ENCODE assay signal across 22 cellular contexts in genomic region chr2:203890733-203891132, GRCh38. TPM values are rescaled to one million over a fixed set of nuclear protein-coding genes. Genes with fewer than 3 reads are reported as not detected.
DNase-seq lines count a peak whose midpoint lies in the region; ATAC-seq and TF ChIP-seq lines count a peak whose summit lies in the region.
"Had no signal": no experiment of that assay in that cellular context is flagged by ENCODE, and none has a peak within 500 bp of the region (broad histone marks: within the 10 kb centered on the region; RNA-seq: fewer than 3 reads in every experiment).

No MANE protein-coding gene starts in this region.

- POLR2A ChIA-PET in Caco-2 (lab: Charles Lee): no interaction called here

- H3K36me3 ChIP-seq in Caco-2 (ENCODE audit: control insufficient read depth, insufficient read depth, low read length): no peaks in the 10 kb centered on the region
- H3K36me3 ChIP-seq: BE2C, HAP-1 had no signal

- H3K27me3 ChIP-seq in Caco-2 (replicated peaks; ENCODE audit: control insufficient read depth, insufficient read depth, low read length): no peaks in the 10 kb centered on the region
- H3K27me3 ChIP-seq: BE2C had no signal

- H3K4me3 Mint-ChIP-seq in T-helper 2 cell treated with Interferon-gamma antibody and Interleukin-4, amounts not matched to agents 5 μg/mL and 100 μg/mL, for 36 hours: no peak overlapping the region
- H3K4me3 Mint-ChIP-seq in activated naive CD4-positive, alpha-beta T cell treated with anti-CD3 and anti-CD28 coated beads, Interleukin-2, amount 10 ng/mL, durations not matched to agents 7 days and 5 days: no peak overlapping the region
- H3K4me3 Mint-ChIP-seq in activated T-helper 2 cell treated with anti-CD3 and anti-CD28 coated beads, Interferon-gamma antibody, Interleukin-2, Interleukin-4, amounts not matched to agents 10 μg/mL and 5 μg/mL and 100 μg/mL, durations not matched to agents 14 hours and 24 hours and 36 hours (ENCODE audit: low read depth): no peak overlapping the region
- peak overlapping the region; percentile 46 for H3K4me3 Mint-ChIP-seq in stimulated activated effector memory CD8-positive, alpha-beta T cell treated with anti-CD3 and anti-CD28 coated beads, Interleukin-12 subunit alpha, Interleukin-12 subunit beta, amount 100 ng/mL, for 72 hours
- H3K4me3 Mint-ChIP-seq in Caco-2 (ENCODE audit: unreplicated experiment): no peak overlapping the region
- H3K4me3 Mint-ChIP-seq: CD8-positive, alpha-beta T cell had no signal

- peaks cover 3% of the 10 kb centered on the region for H3K9me3 Mint-ChIP-seq in T-helper 2 cell treated with Interferon-gamma antibody and Interleukin-4, amounts not matched to agents 5 μg/mL and 100 μg/mL, for 36 hours
- H3K9me3 Mint-ChIP-seq in activated naive CD4-positive, alpha-beta T cell treated with anti-CD3 and anti-CD28 coated beads, Interleukin-2, amount 50 U/mL, for 72 hours: peaks cover 9 to 11% of the 10 kb centered on the region in 2 donors
- H3K9me3 Mint-ChIP-seq in activated naive CD4-positive, alpha-beta T cell treated with anti-CD3 and anti-CD28 coated beads, Interleukin-2, amount 10 ng/mL, durations not matched to agents 7 days and 5 days: peaks cover 1% of the 10 kb centered on the region
- H3K9me3 Mint-ChIP-seq in activated T-helper 2 cell treated with anti-CD3 and anti-CD28 coated beads, Interferon-gamma antibody, Interleukin-2, Interleukin-4, amounts not matched to agents 10 μg/mL and 5 μg/mL and 100 μg/mL, durations not matched to agents 14 hours and 24 hours and 36 hours: peaks cover 4% of the 10 kb centered on the region
- peaks cover 5% of the 10 kb centered on the region for H3K9me3 Mint-ChIP-seq in stimulated activated effector memory CD8-positive, alpha-beta T cell treated with anti-CD3 and anti-CD28 coated beads, Interleukin-12 subunit alpha, Interleukin-12 subunit beta, amount 100 ng/mL, for 72 hours
- peaks cover 13% of the 10 kb centered on the region for H3K9me3 Mint-ChIP-seq in Caco-2 (ENCODE audit: unreplicated experiment)
- H3K9me3 Mint-ChIP-seq: CD8-positive, alpha-beta T cell had no signal

- intact Hi-C loops in activated T-helper 2 cell treated with anti-CD3 and anti-CD28 coated beads, Interferon-gamma antibody, Interleukin-2, Interleukin-4, amounts not matched to agents 10 μg/mL and 5 μg/mL and 100 μg/mL, durations not matched to agents 14 hours and 24 hours and 36 hours (cut with micrococcal nuclease): loop anchor here (1.0 to 5.0 kb wide), 9 partner anchors 19 to 312 kb away; no protein-coding TSS in a partner anchor
- intact Hi-C loops in Caco-2 (cut with micrococcal nuclease; ENCODE audit: unreplicated experiment): no loop called here

- CTCF ChIA-PET in activated naive CD4-positive, alpha-beta T cell treated with anti-CD3 and anti-CD28 coated beads, Interleukin-2, amount 10 ng/mL, durations not matched to agents 7 days and 5 days (lab: Charles Lee): no interaction called here
- CTCF ChIA-PET in Caco-2 (lab: Charles Lee): no interaction called here

- H3K4me1 ChIP-seq in Caco-2: peaks cover 11% of the 10 kb centered on the region; the same call in 1 of the 2 replicates
- H3K4me1 ChIP-seq: BE2C, HAP-1 had no signal

- no peak for DNase-seq in T-helper 2 cell treated with Interferon-gamma antibody and Interleukin-4, amounts not matched to agents 5 μg/mL and 100 μg/mL, for 36 hours (ENCODE audit: low spot score)
- DNase-seq in T-helper 2 cell (no peak), Caco-2 (no peak)
- DNase-seq in activated naive CD4-positive, alpha-beta T cell treated with anti-CD3 and anti-CD28 coated beads, Interleukin-2, amount 50 U/mL, for 72 hours (ENCODE audit: low spot score in 2 of 2): no peak
- no peak for DNase-seq in activated naive CD4-positive, alpha-beta T cell treated with anti-CD3 and anti-CD28 coated beads, Interleukin-2, amount 10 ng/mL, durations not matched to agents 7 days and 5 days
- no peak for DNase-seq in activated T-helper 2 cell treated with anti-CD3 and anti-CD28 coated beads, Interferon-gamma antibody, Interleukin-2, Interleukin-4, amounts not matched to agents 10 μg/mL and 5 μg/mL and 100 μg/mL, durations not matched to agents 14 hours and 24 hours and 36 hours (ENCODE audit: low spot score)
- DNase-seq in stimulated activated effector memory CD8-positive, alpha-beta T cell treated with anti-CD3 and anti-CD28 coated beads, Interleukin-12 subunit alpha, Interleukin-12 subunit beta, amount 100 ng/mL, for 72 hours (ENCODE audit: low spot score in 2 of 2): peak in 1 of 2 donors; percentile 41
- DNase-seq: 8988T; BE2C; CD8-positive, alpha-beta T cell; DMS79; IMR-90; Kasumi-1; NCI-H1105; NCI-H1694; NCI-H526 treated with DMSO at 0.1 percent for 48 hours; OCI-M1; RPMI8226 had no signal

- no peaks in the 10 kb centered on the region for H3K27me3 Mint-ChIP-seq in T-helper 2 cell treated with Interferon-gamma antibody and Interleukin-4, amounts not matched to agents 5 μg/mL and 100 μg/mL, for 36 hours (ENCODE audit: low read depth)
- no peaks in the 10 kb centered on the region for H3K27me3 Mint-ChIP-seq in activated naive CD4-positive, alpha-beta T cell treated with anti-CD3 and anti-CD28 coated beads, Interleukin-2, amount 10 ng/mL, durations not matched to agents 7 days and 5 days
- no peaks in the 10 kb centered on the region for H3K27me3 Mint-ChIP-seq in activated T-helper 2 cell treated with anti-CD3 and anti-CD28 coated beads, Interferon-gamma antibody, Interleukin-2, Interleukin-4, amounts not matched to agents 10 μg/mL and 5 μg/mL and 100 μg/mL, durations not matched to agents 14 hours and 24 hours and 36 hours (ENCODE audit: low read depth)
- H3K27me3 Mint-ChIP-seq in Caco-2 (ENCODE audit: insufficient read depth, unreplicated experiment): no peaks in the 10 kb centered on the region

- TF ChIP-seq CTCF in Caco-2 (IDR thresholded peaks at IDR 0.05; ENCODE audit: insufficient read depth in 1 of 2, low read depth in 1 of 2, low read length in 1 of 2, severe bottlenecking in 1 of 2, unreplicated experiment in 1 of 2): no peak

- no TSS peak for BruUV-seq in Caco-2 (replicated peaks; lab: Mats Ljungman, UMichigan)

- H3K36me3 Mint-ChIP-seq in T-helper 2 cell treated with Interferon-gamma antibody and Interleukin-4, amounts not matched to agents 5 μg/mL and 100 μg/mL, for 36 hours (ENCODE audit: low read depth): no peaks in the 10 kb centered on the region
- H3K36me3 Mint-ChIP-seq in activated naive CD4-positive, alpha-beta T cell treated with anti-CD3 and anti-CD28 coated beads, Interleukin-2, amount 50 U/mL, for 72 hours: peaks cover 7 to 8% of the 10 kb centered on the region in 2 donors
- H3K36me3 Mint-ChIP-seq in activated naive CD4-positive, alpha-beta T cell treated with anti-CD3 and anti-CD28 coated beads, Interleukin-2, amount 10 ng/mL, durations not matched to agents 7 days and 5 days: peaks cover 4% of the 10 kb centered on the region
- peaks cover 9% of the 10 kb centered on the region for H3K36me3 Mint-ChIP-seq in activated T-helper 2 cell treated with anti-CD3 and anti-CD28 coated beads, Interferon-gamma antibody, Interleukin-2, Interleukin-4, amounts not matched to agents 10 μg/mL and 5 μg/mL and 100 μg/mL, durations not matched to agents 14 hours and 24 hours and 36 hours (ENCODE audit: low read depth)
- peaks cover 16% of the 10 kb centered on the region for H3K36me3 Mint-ChIP-seq in stimulated activated effector memory CD8-positive, alpha-beta T cell treated with anti-CD3 and anti-CD28 coated beads, Interleukin-12 subunit alpha, Interleukin-12 subunit beta, amount 100 ng/mL, for 72 hours
- no peaks in the 10 kb centered on the region for H3K36me3 Mint-ChIP-seq in Caco-2 (ENCODE audit: insufficient read depth, unreplicated experiment)
- H3K36me3 Mint-ChIP-seq: CD8-positive, alpha-beta T cell had no signal

- peaks cover 4% of the 10 kb centered on the region; the same call in 1 of the 2 replicates for H3K9me3 ChIP-seq in Caco-2
- H3K9me3 ChIP-seq: BE2C, HAP-1 had no signal

- ATAC-seq in activated naive CD4-positive, alpha-beta T cell treated with anti-CD3 and anti-CD28 coated beads, Interleukin-2, amount 50 U/mL, for 72 hours: no peak
- ATAC-seq in stimulated activated effector memory CD8-positive, alpha-beta T cell treated with anti-CD3 and anti-CD28 coated beads, Interleukin-12 subunit alpha, Interleukin-12 subunit beta, amount 100 ng/mL, for 72 hours: no peak
- ATAC-seq in GM18519 (IDR thresholded peaks at IDR 0.05; ENCODE audit: low FRiP score, unreplicated experiment): no peak
- ATAC-seq: CD8-positive, alpha-beta T cell had no signal

- H3K27ac Mint-ChIP-seq in T-helper 2 cell treated with Interferon-gamma antibody and Interleukin-4, amounts not matched to agents 5 μg/mL and 100 μg/mL, for 36 hours: peak overlapping the region; percentile 24
- peak overlapping the region; percentile 73 to 80 for H3K27ac Mint-ChIP-seq in activated naive CD4-positive, alpha-beta T cell treated with anti-CD3 and anti-CD28 coated beads, Interleukin-2, amount 50 U/mL, for 72 hours
- no peak overlapping the region for H3K27ac Mint-ChIP-seq in activated naive CD4-positive, alpha-beta T cell treated with anti-CD3 and anti-CD28 coated beads, Interleukin-2, amount 10 ng/mL, durations not matched to agents 7 days and 5 days
- peak overlapping the region; percentile 81 for H3K27ac Mint-ChIP-seq in activated T-helper 2 cell treated with anti-CD3 and anti-CD28 coated beads, Interferon-gamma antibody, Interleukin-2, Interleukin-4, amounts not matched to agents 10 μg/mL and 5 μg/mL and 100 μg/mL, durations not matched to agents 14 hours and 24 hours and 36 hours
- H3K27ac Mint-ChIP-seq in stimulated activated effector memory CD8-positive, alpha-beta T cell treated with anti-CD3 and anti-CD28 coated beads, Interleukin-12 subunit alpha, Interleukin-12 subunit beta, amount 100 ng/mL, for 72 hours: peak overlapping the region; percentile 89
- no peak overlapping the region for H3K27ac Mint-ChIP-seq in Caco-2 (ENCODE audit: unreplicated experiment)
- H3K27ac Mint-ChIP-seq: CD8-positive, alpha-beta T cell had no signal

- peaks cover 74% of the 10 kb centered on the region for H3K4me1 Mint-ChIP-seq in T-helper 2 cell treated with Interferon-gamma antibody and Interleukin-4, amounts not matched to agents 5 μg/mL and 100 μg/mL, for 36 hours (ENCODE audit: low read depth)
- peaks cover 40% of the 10 kb centered on the region for H3K4me1 Mint-ChIP-seq in activated naive CD4-positive, alpha-beta T cell treated with anti-CD3 and anti-CD28 coated beads, Interleukin-2, amount 10 ng/mL, durations not matched to agents 7 days and 5 days
- peaks cover 78% of the 10 kb centered on the region for H3K4me1 Mint-ChIP-seq in activated T-helper 2 cell treated with anti-CD3 and anti-CD28 coated beads, Interferon-gamma antibody, Interleukin-2, Interleukin-4, amounts not matched to agents 10 μg/mL and 5 μg/mL and 100 μg/mL, durations not matched to agents 14 hours and 24 hours and 36 hours (ENCODE audit: low read depth)
- peaks cover 89% of the 10 kb centered on the region for H3K4me1 Mint-ChIP-seq in stimulated activated effector memory CD8-positive, alpha-beta T cell treated with anti-CD3 and anti-CD28 coated beads, Interleukin-12 subunit alpha, Interleukin-12 subunit beta, amount 100 ng/mL, for 72 hours
- H3K4me1 Mint-ChIP-seq in Caco-2 (ENCODE audit: low read depth, unreplicated experiment): peaks cover 9% of the 10 kb centered on the region

- H3K4me3 ChIP-seq in Caco-2 (ENCODE audit: low read depth, low read length): no peak overlapping the region
- H3K4me3 ChIP-seq: HAP-1 had no signal

RNA-seq across cellular contexts. Expression of gene CTLA4, which starts 23.2 kb away (rescaled TPM):
- 10 to 100 TPM; 55.0 to 61.7 TPM for total RNA-seq in activated naive CD4-positive, alpha-beta T cell treated with anti-CD3 and anti-CD28 coated beads, Interleukin-2, amount 50 U/mL, for 72 hours
- total RNA-seq in activated T-helper 2 cell treated with anti-CD3 and anti-CD28 coated beads, Interferon-gamma antibody, Interleukin-2, Interleukin-4, amounts not matched to agents 10 μg/mL and 5 μg/mL and 100 μg/mL, durations not matched to agents 14 hours and 24 hours and 36 hours: 166 and 180 TPM in 2 replicates
- 0.43 TPM in 1 of 2 replicates, not detected in the other for total RNA-seq in Caco-2 (2022)
- total RNA-seq: G401, HT1080, IMR-90 had no signal

RNA-seq across cellular contexts. Expression of gene ICOS, which starts 45.8 kb away (rescaled TPM):
- 100 to 1,000 TPM in 1 of 2 donors, 10 to 100 TPM in 1; 54.4 to 117 TPM for total RNA-seq in activated naive CD4-positive, alpha-beta T cell treated with anti-CD3 and anti-CD28 coated beads, Interleukin-2, amount 50 U/mL, for 72 hours
- 76.2 and 78.7 TPM in 2 replicates for total RNA-seq in activated T-helper 2 cell treated with anti-CD3 and anti-CD28 coated beads, Interferon-gamma antibody, Interleukin-2, Interleukin-4, amounts not matched to agents 10 μg/mL and 5 μg/mL and 100 μg/mL, durations not matched to agents 14 hours and 24 hours and 36 hours
- not detected in 2 replicates for total RNA-seq in Caco-2 (2022)
- total RNA-seq: G401, HT1080, IMR-90 had no signal

Comparison
In these comparisons a context has a peak if more than half of its experiments do, and no peak if none do; other contexts are left out.
1. H3K27ac Mint-ChIP-seq: peak in T-helper 2 cell treated with Interferon-gamma antibody and Interleukin-4, amounts not matched to agents 5 μg/mL and 100 μg/mL, for 36 hours (single experiment), activated naive CD4-positive, alpha-beta T cell treated with anti-CD3 and anti-CD28 coated beads, Interleukin-2, amount 50 U/mL, for 72 hours (2 of 2), activated T-helper 2 cell treated with anti-CD3 and anti-CD28 coated beads, Interferon-gamma antibody, Interleukin-2, Interleukin-4, amounts not matched to agents 10 μg/mL and 5 μg/mL and 100 μg/mL, durations not matched to agents 14 hours and 24 hours and 36 hours (single experiment) and stimulated activated effector memory CD8-positive, alpha-beta T cell treated with anti-CD3 and anti-CD28 coated beads, Interleukin-12 subunit alpha, Interleukin-12 subunit beta, amount 100 ng/mL, for 72 hours (single experiment); none in activated naive CD4-positive, alpha-beta T cell treated with anti-CD3 and anti-CD28 coated beads, Interleukin-2, amount 10 ng/mL, durations not matched to agents 7 days and 5 days (single experiment) and Caco-2 (single experiment).
2. RNA of gene CTLA4, which starts 23.2 kb away (total RNA-seq): 166 to 180 TPM in activated T-helper 2 cell treated with anti-CD3 and anti-CD28 coated beads, Interferon-gamma antibody, Interleukin-2, Interleukin-4, amounts not matched to agents 10 μg/mL and 5 μg/mL and 100 μg/mL, durations not matched to agents 14 hours and 24 hours and 36 hours and 55.0 to 61.7 TPM in activated naive CD4-positive, alpha-beta T cell treated with anti-CD3 and anti-CD28 coated beads, Interleukin-2, amount 50 U/mL, for 72 hours; 0.43 TPM in Caco-2; every median in the first group is over 10 times any median in the second.
3. RNA of gene ICOS, which starts 45.8 kb away (total RNA-seq): 54.4 to 117 TPM in activated naive CD4-positive, alpha-beta T cell treated with anti-CD3 and anti-CD28 coated beads, Interleukin-2, amount 50 U/mL, for 72 hours and 76.2 to 78.7 TPM in activated T-helper 2 cell treated with anti-CD3 and anti-CD28 coated beads, Interferon-gamma antibody, Interleukin-2, Interleukin-4, amounts not matched to agents 10 μg/mL and 5 μg/mL and 100 μg/mL, durations not matched to agents 14 hours and 24 hours and 36 hours; not detected in Caco-2; every median in the first group is over 10 times any median in the second.